In genomic region chr16:70523013-70523620, GRCh38 we compare ENCODE assay signal across 1 cellular context.
TF ChIP-seq lines count a peak whose summit lies in the region.

Gene COG4, minus strand, starts transcription at chr16:70523554. Its CDS starts 11 bp downstream, at chr16:70523543.

TF ChIP-seq in GM12878, 131 proteins besides CTCF, POLR2A, EP300 and RAD21 (continued from another document and continues in another):
- TF ChIP-seq E4F1 (IDR thresholded peaks at IDR 0.05; ENCODE audit: borderline replicate concordance, partially characterized antibody) = peak; percentile 54
- TF ChIP-seq HDAC6 (IDR thresholded peaks at IDR 0.05; ENCODE audit: unreplicated experiment) = no peak
- TF ChIP-seq MTA3 (IDR thresholded peaks at IDR 0.05; ENCODE audit: borderline replicate concordance, low read length) = no peak
- peak; percentile 94 for TF ChIP-seq YY1 (IDR thresholded peaks at IDR 0.05; ENCODE audit: low read depth, low read length)
- TF ChIP-seq ZNF384 (IDR thresholded peaks at IDR 0.05; ENCODE audit: borderline replicate concordance, low read depth, low read length) = no peak
- no peak for TF ChIP-seq ZZZ3 (IDR thresholded peaks at IDR 0.05; ENCODE audit: control insufficient read depth, insufficient read length, low read depth)
- TF ChIP-seq BCL3 (IDR thresholded peaks at IDR 0.05; ENCODE audit: borderline replicate concordance, insufficient read depth, low read depth, low read length, poor library complexity, severe bottlenecking) = no peak
- no peak for TF ChIP-seq ZNF217 (IDR thresholded peaks at IDR 0.05)
- no peak for TF ChIP-seq TCF7 (IDR thresholded peaks at IDR 0.05; ENCODE audit: borderline replicate concordance)
- TF ChIP-seq RFX5 (IDR thresholded peaks at IDR 0.05; ENCODE audit: low read depth, low read length) = no peak
- TF ChIP-seq SUZ12 (IDR thresholded peaks at IDR 0.05; ENCODE audit: unreplicated experiment) = no peak
- no peak for TF ChIP-seq JUND (IDR thresholded peaks at IDR 0.05; ENCODE audit: low read depth, low read length)
- no peak; the same call in 1 of the 2 replicates for TF ChIP-seq NR2C1 (IDR thresholded peaks at IDR 0.05)
- TF ChIP-seq JUNB (IDR thresholded peaks at IDR 0.05) = no peak
- no peak for TF ChIP-seq RB1 (IDR thresholded peaks at IDR 0.05; ENCODE audit: borderline replicate concordance)
- TF ChIP-seq E2F4 (IDR thresholded peaks at IDR 0.05; ENCODE audit: low read depth, low read length) = no peak; the same call in 1 of the 2 replicates
- TF ChIP-seq TCF12 (IDR thresholded peaks at IDR 0.05; ENCODE audit: low read depth, low read length) = peak; percentile 46; the same call in 1 of the 2 replicates
- no peak for TF ChIP-seq ZBED1 (IDR thresholded peaks at IDR 0.05; ENCODE audit: borderline replicate concordance)
- no peak for TF ChIP-seq PML (IDR thresholded peaks at IDR 0.05; ENCODE audit: low read length)
- TF ChIP-seq BACH1 (IDR thresholded peaks at IDR 0.05; ENCODE audit: borderline replicate concordance) = no peak
- TF ChIP-seq IKZF2 (IDR thresholded peaks at IDR 0.05) = peak in 1 of 2 experiments; percentile 40; a peak in 1 of 4 replicates
- TF ChIP-seq POLR2AphosphoS2 (IDR thresholded peaks at IDR 0.05; ENCODE audit: low read depth, low read length) = 0 out of 2 replicates have a peak, but pooled peaks have one; percentile 3
- TF ChIP-seq GABPA (IDR thresholded peaks at IDR 0.05; ENCODE audit: low read depth) = peak; percentile 83
- no peak for TF ChIP-seq RCOR1 (conservative IDR thresholded peaks at IDR 0.05; ENCODE audit: low read depth, low read length)
- no peak for TF ChIP-seq MXI1 (IDR thresholded peaks at IDR 0.05; ENCODE audit: low read depth, low read length)
- TF ChIP-seq CREB1 (IDR thresholded peaks at IDR 0.05; ENCODE audit: low read depth) = peak; percentile 31; the same call in 1 of the 2 replicates
- no peak for TF ChIP-seq ATF3 (IDR thresholded peaks at IDR 0.05; ENCODE audit: borderline replicate concordance, extremely low read depth, low read depth, low read length)
- TF ChIP-seq ATF7 (IDR thresholded peaks at IDR 0.05; ENCODE audit: low read depth) = no peak
- TF ChIP-seq RBBP5 (conservative IDR thresholded peaks at IDR 0.05) = no peak
- TF ChIP-seq SREBF1 (IDR thresholded peaks at IDR 0.05; ENCODE audit: low read length) = no peak
- TF ChIP-seq KDM1A (IDR thresholded peaks at IDR 0.05; ENCODE audit: borderline replicate concordance) = no peak
- TF ChIP-seq SPI1 (IDR thresholded peaks at IDR 0.05; ENCODE audit: borderline replicate concordance, insufficient read depth, low read depth, low read length) = 0 out of 2 replicates have a peak, but pooled peaks have one; percentile 9
- no peak; the same call in 1 of the 2 replicates for TF ChIP-seq TAF1 (IDR thresholded peaks at IDR 0.05; ENCODE audit: borderline replicate concordance, low read depth, low read length)
- no peak for TF ChIP-seq NR2C2 (IDR thresholded peaks at IDR 0.05; ENCODE audit: borderline replicate concordance, control insufficient read depth, insufficient read length, low read depth)
- no peak for TF ChIP-seq DPF2 (IDR thresholded peaks at IDR 0.05)
- TF ChIP-seq, protein P1, sequence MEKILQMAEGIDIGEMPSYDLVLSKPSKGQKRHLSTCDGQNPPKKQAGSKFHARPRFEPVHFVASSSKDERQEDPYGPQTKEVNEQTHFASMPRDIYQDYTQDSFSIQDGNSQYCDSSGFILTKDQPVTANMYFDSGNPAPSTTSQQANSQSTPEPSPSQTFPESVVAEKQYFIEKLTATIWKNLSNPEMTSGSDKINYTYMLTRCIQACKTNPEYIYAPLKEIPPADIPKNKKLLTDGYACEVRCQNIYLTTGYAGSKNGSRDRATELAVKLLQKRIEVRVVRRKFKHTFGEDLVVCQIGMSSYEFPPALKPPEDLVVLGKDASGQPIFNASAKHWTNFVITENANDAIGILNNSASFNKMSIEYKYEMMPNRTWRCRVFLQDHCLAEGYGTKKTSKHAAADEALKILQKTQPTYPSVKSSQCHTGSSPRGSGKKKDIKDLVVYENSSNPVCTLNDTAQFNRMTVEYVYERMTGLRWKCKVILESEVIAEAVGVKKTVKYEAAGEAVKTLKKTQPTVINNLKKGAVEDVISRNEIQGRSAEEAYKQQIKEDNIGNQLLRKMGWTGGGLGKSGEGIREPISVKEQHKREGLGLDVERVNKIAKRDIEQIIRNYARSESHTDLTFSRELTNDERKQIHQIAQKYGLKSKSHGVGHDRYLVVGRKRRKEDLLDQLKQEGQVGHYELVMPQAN (conservative IDR thresholded peaks at IDR 0.05) = peak; percentile 59
- no peak for TF ChIP-seq SREBF2 (IDR thresholded peaks at IDR 0.05; ENCODE audit: low read length)
- no peak; the same call in 1 of the 2 replicates for TF ChIP-seq HCFC1 (IDR thresholded peaks at IDR 0.05; ENCODE audit: low read length)
- TF ChIP-seq, protein P2, sequence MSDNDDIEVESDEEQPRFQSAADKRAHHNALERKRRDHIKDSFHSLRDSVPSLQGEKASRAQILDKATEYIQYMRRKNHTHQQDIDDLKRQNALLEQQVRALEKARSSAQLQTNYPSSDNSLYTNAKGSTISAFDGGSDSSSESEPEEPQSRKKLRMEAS (IDR thresholded peaks at IDR 0.05; ENCODE audit: low read depth, low read length) = no peak
- TF ChIP-seq FOXK2 (IDR thresholded peaks at IDR 0.05) = no peak
- no peak for TF ChIP-seq NRF1 (conservative IDR thresholded peaks at IDR 0.05; ENCODE audit: low read depth, low read length)
- 0 out of 2 replicates have a peak, but pooled peaks have one; percentile 46 for TF ChIP-seq MEF2A (IDR thresholded peaks at IDR 0.05; ENCODE audit: insufficient read depth, low read depth, low read length)
- TF ChIP-seq TCF3 (IDR thresholded peaks at IDR 0.05; ENCODE audit: borderline replicate concordance, insufficient read depth, low read depth, low read length) = no peak
- TF ChIP-seq, protein P3, sequence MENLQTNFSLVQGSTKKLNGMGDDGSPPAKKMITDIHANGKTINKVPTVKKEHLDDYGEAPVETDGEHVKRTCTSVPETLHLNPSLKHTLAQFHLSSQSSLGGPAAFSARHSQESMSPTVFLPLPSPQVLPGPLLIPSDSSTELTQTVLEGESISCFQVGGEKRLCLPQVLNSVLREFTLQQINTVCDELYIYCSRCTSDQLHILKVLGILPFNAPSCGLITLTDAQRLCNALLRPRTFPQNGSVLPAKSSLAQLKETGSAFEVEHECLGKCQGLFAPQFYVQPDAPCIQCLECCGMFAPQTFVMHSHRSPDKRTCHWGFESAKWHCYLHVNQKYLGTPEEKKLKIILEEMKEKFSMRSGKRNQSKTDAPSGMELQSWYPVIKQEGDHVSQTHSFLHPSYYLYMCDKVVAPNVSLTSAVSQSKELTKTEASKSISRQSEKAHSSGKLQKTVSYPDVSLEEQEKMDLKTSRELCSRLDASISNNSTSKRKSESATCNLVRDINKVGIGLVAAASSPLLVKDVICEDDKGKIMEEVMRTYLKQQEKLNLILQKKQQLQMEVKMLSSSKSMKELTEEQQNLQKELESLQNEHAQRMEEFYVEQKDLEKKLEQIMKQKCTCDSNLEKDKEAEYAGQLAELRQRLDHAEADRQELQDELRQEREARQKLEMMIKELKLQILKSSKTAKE (IDR thresholded peaks at IDR 0.05; ENCODE audit: low read depth, poor library complexity, severe bottlenecking) = no peak
- TF ChIP-seq NR2F1 (conservative IDR thresholded peaks at IDR 0.05) = no peak
- TF ChIP-seq CHD2 (IDR thresholded peaks at IDR 0.05; ENCODE audit: borderline replicate concordance, low read depth, low read length) = no peak
- peak; percentile 30; the same call in 1 of the 2 replicates for TF ChIP-seq TBL1XR1 (IDR thresholded peaks at IDR 0.05; ENCODE audit: low read depth, low read length)
- TF ChIP-seq RELB (IDR thresholded peaks at IDR 0.05; ENCODE audit: low read depth) = peak; percentile 98
- no peak for TF ChIP-seq CREM (IDR thresholded peaks at IDR 0.05; ENCODE audit: low read depth)
- TF ChIP-seq USF1 (IDR thresholded peaks at IDR 0.05; ENCODE audit: borderline replicate concordance, extremely low read length, insufficient read depth, low read depth, low read length) = no peak
- TF ChIP-seq EED (IDR thresholded peaks at IDR 0.05; ENCODE audit: low read depth) = 0 out of 2 replicates have a peak, but pooled peaks have one; percentile 27
- TF ChIP-seq, protein P4, sequence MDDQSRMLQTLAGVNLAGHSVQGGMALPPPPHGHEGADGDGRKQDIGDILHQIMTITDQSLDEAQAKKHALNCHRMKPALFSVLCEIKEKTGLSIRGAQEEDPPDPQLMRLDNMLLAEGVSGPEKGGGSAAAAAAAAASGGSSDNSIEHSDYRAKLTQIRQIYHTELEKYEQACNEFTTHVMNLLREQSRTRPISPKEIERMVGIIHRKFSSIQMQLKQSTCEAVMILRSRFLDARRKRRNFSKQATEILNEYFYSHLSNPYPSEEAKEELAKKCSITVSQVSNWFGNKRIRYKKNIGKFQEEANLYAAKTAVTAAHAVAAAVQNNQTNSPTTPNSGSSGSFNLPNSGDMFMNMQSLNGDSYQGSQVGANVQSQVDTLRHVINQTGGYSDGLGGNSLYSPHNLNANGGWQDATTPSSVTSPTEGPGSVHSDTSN (IDR thresholded peaks at IDR 0.05; ENCODE audit: insufficient replicate concordance, low read depth, low read length) = no peak
- TF ChIP-seq KAT2A (conservative IDR thresholded peaks at IDR 0.05; ENCODE audit: control insufficient read depth, low read depth, low read length) = no peak
- no peak; the same call in 1 of the 2 replicates for TF ChIP-seq SMAD5 (IDR thresholded peaks at IDR 0.05; ENCODE audit: low read depth)
- no peak for TF ChIP-seq BRCA1 (IDR thresholded peaks at IDR 0.05; ENCODE audit: low read depth, low read length)
